Comparison of ENCODE assay signal across 26 cellular contexts in the genomic region with DNA sequence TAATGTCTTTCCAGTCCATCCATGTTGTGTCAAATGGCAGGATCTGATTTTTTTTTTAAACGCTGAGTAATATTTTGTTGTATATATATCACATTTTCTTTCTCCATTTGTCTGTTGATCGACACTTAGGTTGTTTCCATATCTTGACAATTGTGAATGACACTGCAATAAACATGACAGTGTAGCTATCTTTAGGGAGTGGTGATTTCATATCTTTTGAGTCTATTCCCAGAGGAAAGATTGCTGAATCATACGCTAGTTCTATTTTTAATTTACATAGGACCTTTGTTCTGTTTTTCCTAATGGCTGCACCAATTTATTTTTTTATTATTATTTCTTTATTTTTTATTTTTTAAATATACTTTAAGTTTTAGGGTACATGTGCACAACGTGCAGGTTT.
"Had no signal": no experiment of that assay in that cellular context is flagged by ENCODE, and none has a peak within 500 bp of the region (broad histone marks: within the 10 kb centered on the region; RNA-seq: fewer than 3 reads in every experiment).

No MANE protein-coding gene starts in this region.

- H3K4me1 ChIP-seq: esophagus muscularis mucosa, prostate gland, sigmoid colon, testis, tibial artery had no signal

- H3K36me3 ChIP-seq: esophagus muscularis mucosa, prostate gland, sigmoid colon, tibial artery had no signal

- DNase-seq: dermis blood vessel endothelial cell; effector memory CD4-positive, alpha-beta T cell; foreskin melanocyte; glutamatergic neuron; hypothalamus; immature natural killer cell; islet precursor cell; kidney glomerular epithelial cell; mesenchymal stem cell; mucosa of descending colon; naive thymus-derived CD4-positive, alpha-beta T cell; nucleus accumbens; right cardiac atrium; sigmoid colon; stimulated activated CD4-positive, alpha-beta T cell treated with anti-CD3 and anti-CD28 coated beads, Interleukin-12 subunit alpha, Interleukin-12 subunit beta, amount 100 ng/mL, for 4 hours; stimulated activated CD4-positive, alpha-beta T cell treated with anti-CD3 and anti-CD28 coated beads, Interleukin-1b, Interleukin-23, amount 100 ng/mL, for 48 hours; stimulated activated CD4-positive, alpha-beta T cell treated with anti-CD3 and anti-CD28 coated beads, Interleukin-4, amount 100 ng/mL, for 24 hours; stimulated activated naive CD8-positive, alpha-beta T cell treated with anti-CD3 and anti-CD28 coated beads, Interleukin-15, Interleukin-2, amounts not matched to agents 100 U/mL and 50 U/mL, for 24 hours; substantia nigra; testis; tibial artery had no signal

- H3K9me3 ChIP-seq: esophagus muscularis mucosa, mucosa of descending colon, prostate gland, sigmoid colon, testis, tibial artery had no signal

- H3K27me3 ChIP-seq: esophagus muscularis mucosa, sigmoid colon, testis, tibial artery had no signal

- ATAC-seq: mucosa of descending colon; stimulated activated memory B cell treated with anti-CD40 and anti-IgM and Interleukin-4, amounts not matched to agents 10 μg/mL and 1 μg/mL and 100 μg/mL, for 72 hours; stimulated activated naive CD8-positive, alpha-beta T cell treated with anti-CD3 and anti-CD28 coated beads, Interleukin-15, Interleukin-2, amounts not matched to agents 100 U/mL and 50 U/mL, for 24 hours had no signal

- H3K27ac ChIP-seq: coronary artery, esophagus muscularis mucosa, prostate gland, sigmoid colon, skin epidermis, testis, tibial artery had no signal

- H3K4me3 ChIP-seq: coronary artery, esophagus muscularis mucosa, mucosa of descending colon, prostate gland, sigmoid colon, skin epidermis, testis, tibial artery had no signal
